Comparison of ENCODE assay signal across 9 cellular contexts in genomic region chr3:187616307-187616939, GRCh38. TPM values are rescaled to one million over a fixed set of nuclear protein-coding genes. Genes with fewer than 3 reads are reported as not detected.
DNase-seq lines count a peak whose midpoint lies in the region; ATAC-seq, FAIRE-seq and TF ChIP-seq lines count a peak whose summit lies in the region.
"Had no signal": no experiment of that assay in that cellular context is flagged by ENCODE, and none has a peak within 500 bp of the region (broad histone marks: within the 10 kb centered on the region; RNA-seq: fewer than 3 reads in every experiment).

No MANE protein-coding gene starts in this region.

- H3K9me3 ChIP-seq in endothelial cell of umbilical vein (replicated peaks; ENCODE audit: control insufficient read depth, insufficient read depth, low read length) = no peaks in the 10 kb centered on the region
- no peaks in the 10 kb centered on the region for H3K9me3 ChIP-seq in tibial artery

- no peaks in the 10 kb centered on the region for H3K27me3 ChIP-seq in endothelial cell of umbilical vein (ENCODE audit: control insufficient read depth in 2 of 2, insufficient read depth in 2 of 2, low read length in 2 of 2)
- H3K27me3 ChIP-seq in tibial artery = no peaks in the 10 kb centered on the region

- DNase-seq in NCI-H1436 (lab: John Stamatoyannopoulos, UW) = peak; percentile 59
- no peak for DNase-seq in NCI-H1436 treated with DMSO at 0.1 percent for 48 hours (lab: John Stamatoyannopoulos, UW)
- DNase-seq in NCI-H524 (lab: John Stamatoyannopoulos, UW) = peak; percentile 48 to 76
- peak; percentile 60 to 71 for DNase-seq in activated CD4-positive, alpha-beta T cell treated with anti-CD3 and anti-CD28 coated beads, Interleukin-2, amount 50 U/mL, for 48 hours
- peak; percentile 37 for DNase-seq in endothelial cell of umbilical vein (ENCODE audit: low read depth, low spot score)
- peak; percentile 2 to 68 (median 32) for DNase-seq in naive thymus-derived CD8-positive, alpha-beta T cell
- DNase-seq in tibial artery = no peak

- peaks cover 7 to 28% (median 15%) of the 10 kb centered on the region in 5 donors for H3K27me3 Mint-ChIP-seq in naive thymus-derived CD8-positive, alpha-beta T cell

- no peaks in the 10 kb centered on the region for H3K79me2 ChIP-seq in endothelial cell of umbilical vein (ENCODE audit: control insufficient read depth, insufficient read depth, low read length)

- no peaks in the 10 kb centered on the region for H3K9me1 ChIP-seq in endothelial cell of umbilical vein (replicated peaks; ENCODE audit: control insufficient read depth, extremely low read depth, insufficient read depth, low read length)

- peak; percentile 69 for ATAC-seq in HG03135 (IDR thresholded peaks at IDR 0.05; ENCODE audit: unreplicated experiment)
- ATAC-seq in naive thymus-derived CD8-positive, alpha-beta T cell = peak; percentile 57 to 67

- no peak overlapping the region for H2AFZ ChIP-seq in endothelial cell of umbilical vein (ENCODE audit: low read depth, low read length)

- H3K36me3 ChIP-seq in endothelial cell of umbilical vein (ENCODE audit: control insufficient read depth in 2 of 2, extremely low read depth in 1 of 2, insufficient read depth in 2 of 2, low read length in 2 of 2) = no peaks in the 10 kb centered on the region
- H3K36me3 ChIP-seq in tibial artery = no peaks in the 10 kb centered on the region

- H3K27ac Mint-ChIP-seq in naive thymus-derived CD8-positive, alpha-beta T cell = no peak overlapping the region

- no peaks in the 10 kb centered on the region for H3K4me1 ChIP-seq in endothelial cell of umbilical vein (ENCODE audit: control insufficient read depth, extremely low read depth, insufficient read depth, low read length)
- H3K4me1 ChIP-seq in tibial artery = no peaks in the 10 kb centered on the region

- H3K27ac ChIP-seq in endothelial cell of umbilical vein (ENCODE audit: insufficient read depth, low read depth, low read length) = no peak overlapping the region
- H3K27ac ChIP-seq in tibial artery = no peak overlapping the region

- no peaks in the 10 kb centered on the region for H3K36me3 Mint-ChIP-seq in naive thymus-derived CD8-positive, alpha-beta T cell

- no peak for TF ChIP-seq POLR2A in endothelial cell of umbilical vein (IDR thresholded peaks at IDR 0.05; ENCODE audit: low read depth, low read length)

- no peaks in the 10 kb centered on the region for H4K20me1 ChIP-seq in endothelial cell of umbilical vein (replicated peaks; ENCODE audit: control insufficient read depth, extremely low read depth, insufficient read depth, low read length)

- intact Hi-C loops in endothelial cell of umbilical vein (cut with micrococcal nuclease) = loop anchor here (1.0 to 2.0 kb wide), 4 partner anchors 63 to 396 kb away; no protein-coding TSS in a partner anchor
- intact Hi-C loops in tibial artery (cut with DNase I; ENCODE audit: low total_unique reads) = no loop called here

- peaks cover 0 to 9% (median 3%) of the 10 kb centered on the region in 4 donors for H3K4me1 Mint-ChIP-seq in naive thymus-derived CD8-positive, alpha-beta T cell

- H3K4me3 Mint-ChIP-seq in naive thymus-derived CD8-positive, alpha-beta T cell = no peak overlapping the region

- H3K4me3 ChIP-seq in endothelial cell of umbilical vein (replicated peaks in 1 of 3; ENCODE audit: insufficient read depth in 1 of 3, low read depth in 1 of 3, low read length in 3 of 3) = no peak overlapping the region
- H3K4me3 ChIP-seq in tibial artery = no peak overlapping the region

- H3K9me3 Mint-ChIP-seq in naive thymus-derived CD8-positive, alpha-beta T cell = no peaks in the 10 kb centered on the region

- FAIRE-seq in endothelial cell of umbilical vein (lab: Jason Lieb, UNC) = peak; percentile 66
- FAIRE-seq: frontal cortex had no signal

- dilution Hi-C loops in endothelial cell of umbilical vein (cut with MboI; ENCODE audit: extremely low pct_ligation_motif_present, low sequenced_read_pairs) = no loop called here

- TF ChIP-seq CTCF in endothelial cell of umbilical vein (IDR thresholded peaks at IDR 0.05; ENCODE audit: extremely low read depth in 1 of 2, insufficient read depth in 1 of 2, low read depth in 1 of 2, low read length in 2 of 2) (peak; percentile 64 to 74), tibial artery (IDR thresholded peaks at IDR 0.05) (peak; percentile 40 to 48)

- POLR2A ChIA-PET in endothelial cell of umbilical vein (lab: Charles Lee) = no interaction called here
- POLR2A ChIA-PET in naive thymus-derived CD8-positive, alpha-beta T cell (lab: Charles Lee) = no interaction called here

- no TSS peak for BruUV-seq in endothelial cell of umbilical vein (replicated peaks; lab: Mats Ljungman, UMichigan)

- CTCF ChIA-PET in endothelial cell of umbilical vein (lab: Charles Lee) = interaction anchor here (0.6 to 3.7 kb wide), 5 partner anchors 21 to 396 kb away, joined by 3 to 47 read pairs (median 6); no protein-coding TSS in a partner anchor

- H3K4me2 ChIP-seq in endothelial cell of umbilical vein (ENCODE audit: insufficient read depth, low read length) = no peak overlapping the region

- no peak overlapping the region for H3K9ac ChIP-seq in endothelial cell of umbilical vein (replicated peaks; ENCODE audit: extremely low read depth, insufficient read depth, low read length)

TF ChIP-seq in endothelial cell of umbilical vein, 7 proteins besides CTCF, POLR2A, EP300 and RAD21:
- no peak for TF ChIP-seq MYC (IDR thresholded peaks at IDR 0.05; ENCODE audit: low read depth, low read length)
- no peak for TF ChIP-seq EZH2 (IDR thresholded peaks at IDR 0.05; ENCODE audit: borderline replicate concordance, low read depth, low read length, severe bottlenecking)
- no peak for TF ChIP-seq MAX (IDR thresholded peaks at IDR 0.05; ENCODE audit: insufficient read depth, insufficient read length)
- no peak for TF ChIP-seq FOS (IDR thresholded peaks at IDR 0.05; ENCODE audit: borderline replicate concordance, insufficient read depth, low read length)

RNA-seq across cellular contexts. Expression of gene SST, which starts 53.8 kb away (rescaled TPM):
- not detected in 2 replicates for total RNA-seq in endothelial cell of umbilical vein
- not detected in 2 replicates for polyA plus RNA-seq in endothelial cell of umbilical vein
- not detected in 2 replicates for polyA plus RNA-seq in endothelial cell of umbilical vein (2011; cell fraction: cytosol; rRNA removed)
- polyA plus RNA-seq in endothelial cell of umbilical vein (2011; cell fraction: nucleus; rRNA removed) = not detected in 2 replicates
- polyA plus RNA-seq in endothelial cell of umbilical vein (2012) = not detected in 2 replicates
- polyA minus RNA-seq in endothelial cell of umbilical vein = not detected in 2 replicates
- not detected for polyA minus RNA-seq in endothelial cell of umbilical vein (2011; cell fraction: cytosol; rRNA and poly(A)+ RNA removed)
- not detected in 2 replicates for polyA minus RNA-seq in endothelial cell of umbilical vein (2011; cell fraction: nucleus; rRNA and poly(A)+ RNA removed)
- total RNA-seq in naive thymus-derived CD8-positive, alpha-beta T cell = not detected
- not detected for polyA plus RNA-seq in naive thymus-derived CD8-positive, alpha-beta T cell

Comparison
In these comparisons a context has a peak if more than half of its experiments do, and no peak if none do; other contexts are left out.
1. DNase-seq: peak in NCI-H1436 (single experiment), NCI-H524 (2 of 2), activated CD4-positive, alpha-beta T cell treated with anti-CD3 and anti-CD28 coated beads, Interleukin-2, amount 50 U/mL, for 48 hours (2 of 2), endothelial cell of umbilical vein (single experiment) and naive thymus-derived CD8-positive, alpha-beta T cell (10 of 10); none in NCI-H1436 treated with DMSO at 0.1 percent for 48 hours (single experiment) and tibial artery (0 of 2).